Comparison of ENCODE assay signal across 8 cellular contexts in the genomic region with DNA sequence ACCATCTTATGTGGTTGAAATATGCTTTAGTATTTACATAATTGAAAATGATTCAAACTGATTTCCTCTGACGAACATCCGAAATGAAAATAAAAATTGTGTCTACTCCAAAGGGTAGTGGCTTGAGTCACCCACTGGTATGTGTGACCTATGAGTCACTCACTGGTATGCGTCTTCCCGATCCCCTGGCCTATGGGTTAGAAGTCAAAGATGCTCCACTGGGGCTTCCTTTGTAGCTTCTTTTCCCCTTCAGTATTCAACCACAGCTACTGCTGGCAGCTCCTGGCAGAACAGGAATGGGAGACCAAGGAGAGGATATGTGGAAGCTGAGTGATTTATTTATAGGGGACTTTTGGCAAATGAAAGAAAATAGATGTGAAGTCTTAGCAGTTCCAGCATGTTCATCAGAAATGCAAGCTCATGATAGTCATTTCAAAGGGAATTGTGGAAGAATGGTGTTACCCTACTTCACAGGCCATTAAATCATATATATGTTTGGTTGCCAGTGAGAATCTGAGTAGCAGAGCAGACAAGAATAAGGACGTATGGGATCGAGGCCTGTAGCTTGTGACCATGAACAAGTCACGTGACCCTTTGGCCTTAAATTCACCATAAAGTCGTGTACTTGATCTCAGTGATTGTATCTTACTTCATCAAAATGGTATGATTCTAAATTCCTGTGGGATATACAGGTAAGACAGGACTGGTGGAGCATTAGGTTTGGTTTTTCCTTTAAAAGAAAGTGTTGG.
DNase-seq lines count a peak whose midpoint lies in the region; ATAC-seq, FAIRE-seq and TF ChIP-seq lines count a peak whose summit lies in the region.

No MANE protein-coding gene starts in this region.

- FAIRE-seq in GM12892 (lab: Jason Lieb, UNC): no peak

- no peaks in the 10 kb centered on the region for H3K36me3 ChIP-seq in CD8-positive, alpha-beta memory T cell (ENCODE audit: insufficient read depth, low read length)

- H3K27me3 Mint-ChIP-seq in CD8-positive, alpha-beta memory T cell: peaks cover 0 to 1% of the 10 kb centered on the region in 2 donors

- TF ChIP-seq CTCF in retinal pigment epithelial cell (conservative IDR thresholded peaks at IDR 0.05; ENCODE audit: low read depth, low read length): no peak

- peak overlapping the region in 4 of 7 donors; percentile 9 to 59 (median 24) for H3K4me3 Mint-ChIP-seq in CD8-positive, alpha-beta memory T cell

- no peak overlapping the region for H3K27ac ChIP-seq in CD8-positive, alpha-beta memory T cell (ENCODE audit: low read depth, low read length)

- peaks cover 23% of the 10 kb centered on the region for H3K4me1 ChIP-seq in CD8-positive, alpha-beta memory T cell (ENCODE audit: insufficient read depth, low read length)

- peak overlapping the region in 6 of 8 donors; percentile 9 to 74 (median 70) for H3K27ac Mint-ChIP-seq in CD8-positive, alpha-beta memory T cell

- POLR2A ChIA-PET in CD8-positive, alpha-beta memory T cell (lab: Charles Lee): no interaction called here

- H3K36me3 Mint-ChIP-seq in CD8-positive, alpha-beta memory T cell: peaks cover 2 to 5% (median 3%) of the 10 kb centered on the region in 3 donors

- H3K9me3 Mint-ChIP-seq in CD8-positive, alpha-beta memory T cell: peaks cover 0 to 3% (median 0%) of the 10 kb centered on the region in 5 donors

- CTCF ChIA-PET in CD8-positive, alpha-beta memory T cell (lab: Charles Lee): no interaction called here

- peak; percentile 83 for ATAC-seq in Right ventricle myocardium superior (ENCODE audit: poor library complexity)

- no peaks in the 10 kb centered on the region for H3K9me3 ChIP-seq in CD8-positive, alpha-beta memory T cell (ENCODE audit: low read length)

- no peak overlapping the region for H3K4me3 ChIP-seq in CD8-positive, alpha-beta memory T cell (ENCODE audit: low read length)
- H3K4me3 ChIP-seq in retinal pigment epithelial cell (ENCODE audit: low read length): no peak overlapping the region

- H3K27me3 ChIP-seq in CD8-positive, alpha-beta memory T cell (ENCODE audit: insufficient read depth, low read length, poor library complexity, severe bottlenecking): no peaks in the 10 kb centered on the region

- intact Hi-C loops in Right ventricle myocardium superior (cut with DNase I): no loop called here

- peaks cover 36 to 52% (median 43%) of the 10 kb centered on the region in 3 donors for H3K4me1 Mint-ChIP-seq in CD8-positive, alpha-beta memory T cell

- peak in 4 of 5 donors; percentile 6 to 61 (median 20) for DNase-seq in CD8-positive, alpha-beta memory T cell
- peak; percentile 91 for DNase-seq in NCI-H226
- DNase-seq in activated effector memory CD4-positive, alpha-beta T cell treated with anti-CD3 and anti-CD28 coated beads, Interleukin-2, amount 50 U/mL, for 16 hours: peak; percentile 81
- no peak for DNase-seq in Right ventricle myocardium superior
- peak; percentile 68 for DNase-seq in retinal pigment epithelial cell (ENCODE audit: low read depth)
- no peak for DNase-seq in NCI-H2107 treated with DMSO at 0.1 percent for 48 hours (lab: John Stamatoyannopoulos, UW; ENCODE audit: unreplicated experiment)
- DNase-seq in GM12892 (ENCODE audit: insufficient read length): no peak
- no peak for DNase-seq in NCI-H1417 (lab: John Stamatoyannopoulos, UW)

- TF ChIP-seq POLR2A in GM12892 (IDR thresholded peaks at IDR 0.05; ENCODE audit: low read depth, low read length): no peak

Comparison
In these comparisons a context has a peak if more than half of its experiments do, and no peak if none do; other contexts are left out.
1. DNase-seq: peak in CD8-positive, alpha-beta memory T cell (4 of 5), NCI-H226 (single experiment), activated effector memory CD4-positive, alpha-beta T cell treated with anti-CD3 and anti-CD28 coated beads, Interleukin-2, amount 50 U/mL, for 16 hours (single experiment) and retinal pigment epithelial cell (single experiment); none in Right ventricle myocardium superior (single experiment), NCI-H2107 treated with DMSO at 0.1 percent for 48 hours (single experiment), GM12892 (single experiment) and NCI-H1417 (0 of 3).